26 cellular contexts compared by ENCODE assay signal in the genomic region with DNA sequence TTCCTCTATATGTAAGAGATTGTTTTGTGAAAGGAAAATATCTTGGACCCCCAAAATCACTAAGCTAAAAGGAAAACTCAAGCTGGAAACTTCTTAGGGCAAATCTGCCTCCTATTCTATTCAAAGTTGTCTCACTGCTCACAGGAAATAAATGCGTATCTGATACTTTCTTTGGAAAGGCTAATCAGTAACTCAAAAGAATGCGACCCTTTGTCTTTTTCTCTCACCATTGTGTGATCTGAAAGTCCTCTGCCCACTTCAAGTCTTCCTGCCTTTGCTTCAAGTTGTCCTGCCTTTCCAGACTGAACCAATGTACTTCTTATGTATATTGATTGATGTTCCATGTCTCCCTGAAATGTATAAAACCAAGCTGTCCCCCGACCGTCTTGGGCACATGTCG.
"Had no signal": no experiment of that assay in that cellular context is flagged by ENCODE, and none has a peak within 500 bp of the region (broad histone marks: within the 10 kb centered on the region; RNA-seq: fewer than 3 reads in every experiment).

No MANE protein-coding gene starts in this region.

- H3K27me3 ChIP-seq: dorsolateral prefrontal cortex, esophagus muscularis mucosa, foreskin keratinocyte, gastroesophageal sphincter, heart left ventricle, sigmoid colon, suprapubic skin, transverse colon, upper lobe of right lung, uterus had no signal

- DNase-seq: central memory CD4-positive, alpha-beta T cell; dorsolateral prefrontal cortex; effector CD4-positive, alpha-beta T cell; foreskin keratinocyte; heart left ventricle; hippocampal formation; kidney; left cardiac atrium; left ventricle myocardium inferior; lower lobe of right lung; natural killer cell; right cardiac atrium; sigmoid colon; stimulated activated CD4-positive, alpha-beta T cell treated with anti-CD3 and anti-CD28 coated beads, Interleukin-2, amount 100 ng/mL, for 24 hours; stimulated activated CD4-positive, alpha-beta T cell treated with anti-CD3 and anti-CD28 coated beads, Interleukin-4, amount 100 ng/mL, for 24 hours; stimulated activated naive CD8-positive, alpha-beta T cell treated with anti-CD3 and anti-CD28 coated beads, Interleukin-15, Interleukin-2, amounts not matched to agents 100 U/mL and 50 U/mL, for 24 hours; transverse colon; upper lobe of right lung; uterus had no signal

- H3K9me3 ChIP-seq: lower lobe of right lung, prostate gland, sigmoid colon, suprapubic skin, upper lobe of right lung, uterus had no signal

- H3K36me3 Mint-ChIP-seq: stimulated activated memory B cell treated with anti-CD40 and anti-IgM and Interleukin-4, amounts not matched to agents 10 μg/mL and 1 μg/mL and 100 μg/mL, for 72 hours had no signal

- H3K27me3 Mint-ChIP-seq: stimulated activated memory B cell treated with anti-CD40 and anti-IgM and Interleukin-4, amounts not matched to agents 10 μg/mL and 1 μg/mL and 100 μg/mL, for 72 hours had no signal

- H3K4me3 Mint-ChIP-seq: natural killer cell; stimulated activated memory B cell treated with anti-CD40 and anti-IgM and Interleukin-4, amounts not matched to agents 10 μg/mL and 1 μg/mL and 100 μg/mL, for 72 hours had no signal

- H3K27ac ChIP-seq: dorsolateral prefrontal cortex, epithelial cell of prostate, esophagus muscularis mucosa, foreskin keratinocyte, gastroesophageal sphincter, heart left ventricle, left ventricle myocardium inferior, lower lobe of right lung, parathyroid adenoma, prostate gland, sigmoid colon, suprapubic skin, transverse colon, upper lobe of right lung, uterus had no signal

- H3K4me1 ChIP-seq: esophagus muscularis mucosa, foreskin keratinocyte, gastroesophageal sphincter, heart left ventricle, left ventricle myocardium inferior, lower lobe of right lung, parathyroid adenoma, prostate gland, sigmoid colon, suprapubic skin, transverse colon, upper lobe of right lung, uterus had no signal

- H3K27ac Mint-ChIP-seq: natural killer cell; stimulated activated memory B cell treated with anti-CD40 and anti-IgM and Interleukin-4, amounts not matched to agents 10 μg/mL and 1 μg/mL and 100 μg/mL, for 72 hours had no signal

- H3K4me1 Mint-ChIP-seq: natural killer cell; stimulated activated memory B cell treated with anti-CD40 and anti-IgM and Interleukin-4, amounts not matched to agents 10 μg/mL and 1 μg/mL and 100 μg/mL, for 72 hours had no signal

- H3K4me3 ChIP-seq: dorsolateral prefrontal cortex, esophagus muscularis mucosa, gastroesophageal sphincter, heart left ventricle, left ventricle myocardium inferior, lower lobe of right lung, prostate gland, sigmoid colon, suprapubic skin, transverse colon, upper lobe of right lung, uterus had no signal

- H3K36me3 ChIP-seq: esophagus muscularis mucosa, gastroesophageal sphincter, heart left ventricle, left ventricle myocardium inferior, lower lobe of right lung, prostate gland, sigmoid colon, suprapubic skin, transverse colon, upper lobe of right lung, uterus had no signal
